In the genomic region with DNA sequence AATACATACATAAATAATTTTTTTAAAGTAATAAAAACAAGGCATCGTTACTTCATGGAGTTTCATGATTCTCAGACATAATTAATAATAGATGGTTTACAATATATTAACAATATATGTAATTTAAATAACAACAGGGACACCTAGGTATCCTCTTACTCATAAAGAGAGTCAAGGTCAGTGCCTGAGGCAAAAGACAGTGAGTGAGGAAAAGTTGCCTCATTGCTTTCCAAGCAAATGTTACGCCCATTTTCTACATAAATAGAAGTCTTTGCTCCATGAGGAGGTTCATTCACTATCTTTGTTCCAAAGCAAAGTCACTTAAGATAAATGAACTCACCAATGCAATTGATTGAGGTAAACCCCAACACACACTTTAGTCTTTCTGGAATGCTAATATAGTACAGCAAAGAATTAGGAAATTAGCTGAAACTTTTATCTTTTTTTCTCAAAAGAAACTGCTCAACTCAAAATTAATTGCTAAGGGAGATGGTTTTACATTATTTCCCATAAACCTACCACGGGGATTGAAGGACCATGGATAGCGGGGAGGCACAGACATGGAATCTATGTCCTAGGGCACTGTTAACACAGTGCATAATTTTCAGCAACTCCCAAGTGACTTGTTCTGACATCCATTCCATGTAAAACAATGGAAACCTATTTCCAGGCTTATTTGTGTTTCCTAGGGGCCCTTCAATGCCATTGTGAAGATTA, we compare ENCODE assay signal across 25 cellular contexts.
"Had no signal": no experiment of that assay in that cellular context is flagged by ENCODE, and none has a peak within 500 bp of the region (broad histone marks: within the 10 kb centered on the region; RNA-seq: fewer than 3 reads in every experiment).

No MANE protein-coding gene starts in this region.

- H3K27me3 Mint-ChIP-seq: activated CD8-positive, alpha-beta T cell treated with anti-CD3 and anti-CD28 coated beads for 36 hours; activated naive CD4-positive, alpha-beta T cell treated with anti-CD3 and anti-CD28 coated beads, Interleukin-2, amount 10 ng/mL, durations not matched to agents 7 days and 5 days; activated naive CD8-positive, alpha-beta T cell treated with anti-CD3 and anti-CD28 coated beads for 36 hours had no signal

- H3K4me1 ChIP-seq: colonic mucosa had no signal

- DNase-seq: activated CD4-positive, alpha-beta T cell treated with anti-CD3 and anti-CD28 coated beads for 4 hours; activated CD8-positive, alpha-beta memory T cell treated with anti-CD3 and anti-CD28 coated beads, Interleukin-2, amount 50 U/mL, for 4 hours; activated CD8-positive, alpha-beta T cell treated with anti-CD3 and anti-CD28 coated beads for 36 hours; activated gamma-delta T cell treated with Interleukin-2 at 50 U/mL for 16 hours; activated naive CD4-positive, alpha-beta T cell treated with anti-CD3 and anti-CD28 coated beads, Interleukin-2, amount 10 ng/mL, durations not matched to agents 7 days and 5 days; activated naive CD8-positive, alpha-beta T cell treated with anti-CD3 and anti-CD28 coated beads for 36 hours; activated T-cell treated with anti-CD3 and anti-CD28 coated beads, Interleukin-2, amount 50 U/mL, for 72 hours; brain microvascular endothelial cell; caudate nucleus; colonic mucosa; MM.1S; NCI-H1105; NCI-H1436; NCI-H1694 treated with DMSO at 0.1 percent for 48 hours; NCI-H2081; NCI-H510A treated with DMSO at 0.1 percent for 48 hours; NCI-H69; NK-92 treated with Interleukin-12 subunit alpha and Interleukin-12 subunit beta, amount 100 ng/mL, for 24 hours; SHP77 treated with DMSO at 0.1 percent for 48 hours; T-helper 17 cell; T-helper 9 cell; WERI-Rb-1 had no signal

- H3K9ac ChIP-seq: KMS-11 had no signal

- H3K36me3 ChIP-seq: brain microvascular endothelial cell, colonic mucosa, WERI-Rb-1 had no signal

- H3K36me3 Mint-ChIP-seq: activated naive CD4-positive, alpha-beta T cell treated with anti-CD3 and anti-CD28 coated beads, Interleukin-2, amount 10 ng/mL, durations not matched to agents 7 days and 5 days had no signal

- H3K4me2 ChIP-seq: KMS-11 had no signal

- H3K9me3 ChIP-seq: colonic mucosa had no signal

- H3K27ac Mint-ChIP-seq: activated CD8-positive, alpha-beta T cell treated with anti-CD3 and anti-CD28 coated beads for 36 hours; activated naive CD4-positive, alpha-beta T cell treated with anti-CD3 and anti-CD28 coated beads, Interleukin-2, amount 10 ng/mL, durations not matched to agents 7 days and 5 days; activated naive CD8-positive, alpha-beta T cell treated with anti-CD3 and anti-CD28 coated beads for 36 hours; activated T-cell treated with anti-CD3 and anti-CD28 coated beads, Interleukin-2, amount 50 U/mL, for 72 hours; activated T-helper 2 cell treated with anti-CD3 and anti-CD28 coated beads, Interferon-gamma antibody, Interleukin-2, Interleukin-4, amounts not matched to agents 10 μg/mL and 5 μg/mL and 100 μg/mL, durations not matched to agents 14 hours and 24 hours and 36 hours; T-helper 17 cell had no signal

- ATAC-seq: activated CD4-positive, CD25-positive, alpha-beta regulatory T cell treated with anti-CD3 and anti-CD28 coated beads, Interleukin-2, amount 50 U/mL, for 24 hours; activated CD8-positive, alpha-beta T cell treated with anti-CD3 and anti-CD28 coated beads for 36 hours; activated T-cell treated with anti-CD3 and anti-CD28 coated beads, Interleukin-2, amount 50 U/mL, for 72 hours; T-helper 17 cell had no signal

- H3K27me3 ChIP-seq: brain microvascular endothelial cell, colonic mucosa had no signal

- H3K4me3 ChIP-seq: colonic mucosa had no signal

- H3K9me3 Mint-ChIP-seq: activated CD8-positive, alpha-beta T cell treated with anti-CD3 and anti-CD28 coated beads for 36 hours; activated naive CD4-positive, alpha-beta T cell treated with anti-CD3 and anti-CD28 coated beads, Interleukin-2, amount 10 ng/mL, durations not matched to agents 7 days and 5 days; activated naive CD8-positive, alpha-beta T cell treated with anti-CD3 and anti-CD28 coated beads for 36 hours; activated T-cell treated with anti-CD3 and anti-CD28 coated beads, Interleukin-2, amount 50 U/mL, for 72 hours; activated T-helper 2 cell treated with anti-CD3 and anti-CD28 coated beads, Interferon-gamma antibody, Interleukin-2, Interleukin-4, amounts not matched to agents 10 μg/mL and 5 μg/mL and 100 μg/mL, durations not matched to agents 14 hours and 24 hours and 36 hours had no signal

- H3K4me3 Mint-ChIP-seq: activated CD8-positive, alpha-beta T cell treated with anti-CD3 and anti-CD28 coated beads for 36 hours; activated naive CD4-positive, alpha-beta T cell treated with anti-CD3 and anti-CD28 coated beads, Interleukin-2, amount 10 ng/mL, durations not matched to agents 7 days and 5 days; activated naive CD8-positive, alpha-beta T cell treated with anti-CD3 and anti-CD28 coated beads for 36 hours; activated T-cell treated with anti-CD3 and anti-CD28 coated beads, Interleukin-2, amount 50 U/mL, for 72 hours; T-helper 17 cell had no signal

- H3K27ac ChIP-seq: brain microvascular endothelial cell, colonic mucosa, KMS-11, WERI-Rb-1 had no signal
